11 cellular contexts compared by ENCODE assay signal in the genomic region with DNA sequence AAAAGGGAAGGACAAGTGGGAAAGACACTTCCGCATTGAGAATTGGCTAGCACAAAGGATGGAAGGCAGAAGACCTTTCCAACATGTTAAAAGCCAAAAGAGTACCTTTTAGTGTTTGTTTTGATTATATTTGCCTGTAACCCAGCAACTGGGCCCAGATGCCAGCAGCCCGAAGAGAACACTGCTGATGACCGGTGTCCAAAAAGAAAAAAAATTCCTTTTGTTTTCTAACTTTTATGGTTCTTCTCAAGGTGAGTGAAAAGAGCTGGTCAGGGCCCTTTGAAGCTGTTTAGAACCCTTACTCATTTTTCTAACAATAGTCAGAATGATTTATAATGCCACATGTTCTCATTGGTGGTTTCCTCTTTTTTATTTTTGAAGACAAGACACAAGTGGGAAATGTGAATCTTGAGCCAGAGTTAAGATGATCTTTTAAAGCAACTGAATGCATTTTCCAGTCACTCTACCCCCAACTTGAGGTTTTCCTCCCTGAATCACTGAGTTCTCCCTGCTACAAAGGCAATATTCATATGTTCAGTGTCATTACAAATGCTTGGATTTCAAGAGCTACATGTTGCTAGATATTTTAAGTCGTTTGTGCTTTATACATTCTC. TPM values are rescaled to one million over a fixed set of nuclear protein-coding genes. Genes with fewer than 3 reads are reported as not detected.
A peak's percentile ranks its signal among the peaks of the same experiment; 100 is the strongest.
DNase-seq lines count a peak whose midpoint lies in the region; ATAC-seq, FAIRE-seq and TF ChIP-seq lines count a peak whose summit lies in the region.
"Had no signal": no experiment of that assay in that cellular context is flagged by ENCODE, and none has a peak within 500 bp of the region (broad histone marks: within the 10 kb centered on the region; RNA-seq: fewer than 3 reads in every experiment).

No MANE protein-coding gene starts in this region.

- H4K20me1 ChIP-seq in keratinocyte (ENCODE audit: control insufficient read depth, extremely low read depth, insufficient read depth, low read length), result no peaks in the 10 kb centered on the region

- dilution Hi-C loops in keratinocyte (cut with MboI; ENCODE audit: extremely low pct_ligation_motif_present, low sequenced_read_pairs), result no loop called here

- ATAC-seq in GM21737 (IDR thresholded peaks at IDR 0.05; ENCODE audit: unreplicated experiment), result no peak

- H3K4me3 ChIP-seq in keratinocyte (ENCODE audit: control insufficient read depth in 2 of 3, extremely low read depth in 1 of 3, insufficient read depth in 2 of 3, low read depth in 1 of 3, low read length in 3 of 3), result no peak overlapping the region

- no peaks in the 10 kb centered on the region for H3K9me1 ChIP-seq in keratinocyte (ENCODE audit: control insufficient read depth, extremely low read depth, insufficient read depth, low read length)

- no peaks in the 10 kb centered on the region for H3K27me3 ChIP-seq in keratinocyte (ENCODE audit: control insufficient read depth, extremely low read depth, insufficient read depth, low read length)
- H3K27me3 ChIP-seq: BE2C had no signal

- no peaks in the 10 kb centered on the region for H3K79me2 ChIP-seq in keratinocyte (ENCODE audit: control insufficient read depth, insufficient read depth, low read length)

- H3K9ac ChIP-seq in keratinocyte (ENCODE audit: control insufficient read depth, extremely low read depth, insufficient read depth, low read length), result no peak overlapping the region

- no peaks in the 10 kb centered on the region for H3K36me3 ChIP-seq in keratinocyte (ENCODE audit: control insufficient read depth in 2 of 2, extremely low read depth in 1 of 2, insufficient read depth in 2 of 2, low read length in 2 of 2)
- H3K36me3 ChIP-seq: BE2C had no signal

- no peaks in the 10 kb centered on the region for H3K9me3 ChIP-seq in keratinocyte (ENCODE audit: control insufficient read depth, low read depth, low read length)
- H3K9me3 ChIP-seq: BE2C had no signal

- no peak for TF ChIP-seq CTCF in keratinocyte (optimal IDR thresholded peaks at IDR 0.05 in 1 of 3, IDR thresholded peaks at IDR 0.05 in 1 of 3, conservative IDR thresholded peaks at IDR 0.05 in 1 of 3; ENCODE audit: extremely low read depth in 1 of 3, insufficient read depth in 2 of 3, low read length in 3 of 3)

- no peak overlapping the region for H3K4me2 ChIP-seq in keratinocyte (ENCODE audit: control insufficient read depth, extremely low read depth, insufficient read depth, low read depth, low read length)

- DNase-seq in H54 (ENCODE audit: insufficient read length, low spot score) (no peak), amniotic epithelial cell (ENCODE audit: low read depth) (peak; percentile 4), keratinocyte (ENCODE audit: low read depth, low spot score) (no peak), renal cortical epithelial cell (ENCODE audit: low read depth) (peak; percentile 72), superior temporal gyrus (ENCODE audit: extremely low spot score) (no peak), SHP77 treated with DMSO at 0.1 percent for 48 hours (lab: John Stamatoyannopoulos, UW) (no peak)
- DNase-seq in activated naive CD4-positive, alpha-beta T cell treated with anti-CD3 and anti-CD28 coated beads, Interleukin-2, amount 50 U/mL, for 16 hours, result no peak
- DNase-seq: activated T-cell treated with anti-CD3 and anti-CD28 coated beads for 4 hours, BE2C, NCI-H2081 had no signal

- no peaks in the 10 kb centered on the region for H3K4me1 ChIP-seq in keratinocyte (ENCODE audit: control insufficient read depth, extremely low read depth, insufficient read depth, low read length)
- H3K4me1 ChIP-seq: BE2C had no signal

- H3K27ac ChIP-seq in keratinocyte (ENCODE audit: control insufficient read depth, insufficient read depth, low read length), result no peak overlapping the region

- no peak for TF ChIP-seq POLR2A in H54 (IDR thresholded peaks at IDR 0.05; ENCODE audit: low read depth, low read length)

- FAIRE-seq in H54 (lab: Jason Lieb, UNC) (peak; percentile 76), keratinocyte (lab: Jason Lieb, UNC) (no peak)

- peak overlapping the region; percentile 27 for H2AFZ ChIP-seq in keratinocyte (ENCODE audit: control insufficient read depth, low read length)

RNA-seq across cellular contexts. Expression of a gene that starts 32.3 kb away (rescaled TPM):
- polyA plus RNA-seq in keratinocyte, result 6.9 to 9.5 TPM (median 7.8 TPM) in 3 replicates
- polyA plus RNA-seq in keratinocyte (2011; ENCODE audit: low read depth), result 7.5 TPM
- 7.5 and 7.9 TPM in 2 replicates for polyA plus RNA-seq in keratinocyte (2011; cell fraction: cytosol; rRNA removed)
- polyA plus RNA-seq in keratinocyte (2011; cell fraction: nucleus; rRNA removed), result 31.0 and 35.9 TPM in 2 replicates
- 3.9 and 10.5 TPM in 2 replicates for polyA plus RNA-seq in keratinocyte (2012; ENCODE audit: low replicate concordance)
- 28.3 to 79.5 TPM (median 44.0 TPM) in 3 replicates for polyA minus RNA-seq in keratinocyte
- polyA minus RNA-seq in keratinocyte (2011; cell fraction: cytosol; rRNA and poly(A)+ RNA removed), result 18.6 TPM
- 49.9 and 97.1 TPM in 2 replicates for polyA minus RNA-seq in keratinocyte (2011; cell fraction: nucleus; rRNA and poly(A)+ RNA removed)
- total RNA-seq in renal cortical epithelial cell, result 20.7 and 36.1 TPM in 2 replicates

Comparison
In these comparisons a context has a peak if more than half of its experiments do, and no peak if none do; other contexts are left out.
1. DNase-seq: peak in amniotic epithelial cell (single experiment) and renal cortical epithelial cell (single experiment); none in H54 (single experiment), keratinocyte (single experiment), superior temporal gyrus (single experiment), activated naive CD4-positive, alpha-beta T cell treated with anti-CD3 and anti-CD28 coated beads, Interleukin-2, amount 50 U/mL, for 16 hours (single experiment) and SHP77 treated with DMSO at 0.1 percent for 48 hours (single experiment).